8 cellular contexts compared by ENCODE assay signal in the genomic region with DNA sequence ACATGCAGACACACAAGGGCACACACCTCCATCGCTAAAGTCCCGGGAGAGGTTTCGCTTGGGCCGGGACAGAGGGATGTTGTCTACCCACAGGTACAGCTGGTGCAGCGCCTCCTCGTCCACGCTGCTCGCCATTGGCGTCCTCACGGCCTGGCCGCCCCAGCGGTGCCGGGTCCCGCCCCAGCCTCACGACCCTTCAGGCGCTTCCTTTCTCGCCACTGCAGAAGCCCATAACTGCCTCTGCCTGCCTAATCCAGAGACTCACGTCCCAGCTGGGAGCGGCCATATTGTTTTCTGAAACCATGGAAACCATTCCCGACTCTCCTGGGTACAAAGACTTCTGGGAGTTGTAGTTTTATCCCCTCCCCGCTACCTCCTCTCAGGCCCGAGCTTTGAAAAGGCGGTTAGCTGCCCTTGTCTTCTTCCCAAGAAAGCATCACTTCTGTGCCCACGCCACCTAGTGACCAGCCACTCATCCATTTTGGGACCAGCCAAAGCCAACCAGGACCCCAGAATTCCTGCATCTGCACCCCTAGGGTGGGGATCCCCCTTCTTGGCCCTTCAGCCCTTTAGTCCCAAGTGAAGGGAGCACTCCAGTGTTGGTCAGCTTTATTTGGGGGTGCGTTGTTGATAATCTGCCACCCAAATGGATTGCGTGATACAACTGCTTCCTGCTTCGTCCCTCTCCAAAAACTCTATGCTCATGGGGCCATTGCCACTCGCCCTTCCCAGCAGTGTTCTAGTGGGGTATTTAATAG. TPM values are rescaled to one million over a fixed set of nuclear protein-coding genes. Genes with fewer than 3 reads are reported as not detected.
DNase-seq lines count a peak whose midpoint lies in the region; ATAC-seq and TF ChIP-seq lines count a peak whose summit lies in the region.

Gene SPEF1, minus strand, starts transcription at position 296 of the 758 bp plus-strand sequence. Its CDS starts 161 bp downstream, at position 135.

- H3K23ac ChIP-seq in mesendoderm (ENCODE audit: low read length) = no peak within 1 kb of the TSS

- TF ChIP-seq CTCF in AG09319 (IDR thresholded peaks at IDR 0.05; ENCODE audit: low read depth, low read length) = peak; percentile 66
- no peak for TF ChIP-seq CTCF in WTC11 (IDR thresholded peaks at IDR 0.05)
- TF ChIP-seq CTCF in testis (IDR thresholded peaks at IDR 0.05) = peak in 2 of 3 experiments; percentile 36 to 42

- peaks cover 18% of the 10 kb centered on the region for H3K79me1 ChIP-seq in mesendoderm (ENCODE audit: low read length)

- H3K4me1 ChIP-seq in mesendoderm (ENCODE audit: control insufficient read depth, low read depth, low read length) = no peaks in the 10 kb centered on the region
- H3K4me1 ChIP-seq in testis = peaks cover 29% of the 10 kb centered on the region

- H3K9me3 ChIP-seq in testis = no peaks in the 10 kb centered on the region

- H3K4me2 ChIP-seq in mesendoderm (ENCODE audit: low read length) = peak within 1 kb of the TSS; percentile 22

- DNase-seq in AG09319 (ENCODE audit: extremely low read depth, low read depth) (peak; percentile 79), NCI-H345 treated with DMSO at 0.1 percent for 48 hours (lab: John Stamatoyannopoulos, UW; ENCODE audit: unreplicated experiment) (peak; percentile 95), WTC11 (ENCODE audit: low spot score) (peak; percentile 83), epidermal melanocyte (ENCODE audit: insufficient read length, low spot score) (peak; percentile 100), mesendoderm (peak; percentile 99), testis (peak; percentile 95)

- no peak within 1 kb of the TSS for H4K5ac ChIP-seq in mesendoderm (ENCODE audit: low read length)

- H3K4me1 Mint-ChIP-seq in WTC11 = peaks cover 45% of the 10 kb centered on the region

- peak within 1 kb of the TSS; percentile 17 for H3K56ac ChIP-seq in mesendoderm (ENCODE audit: low read length)

- H3K27ac ChIP-seq in mesendoderm (ENCODE audit: low read depth, low read length) (no peak within 1 kb of the TSS), testis (peak within 1 kb of the TSS in 1 of 2 donors; percentile 17)

- peak; percentile 52 for ATAC-seq in GM18498 (IDR thresholded peaks at IDR 0.05; ENCODE audit: unreplicated experiment)
- ATAC-seq in HG03280 (IDR thresholded peaks at IDR 0.05; ENCODE audit: unreplicated experiment) = peak; percentile 60
- peak; percentile 58 for ATAC-seq in WTC11

- no peak within 1 kb of the TSS for H3K4ac ChIP-seq in mesendoderm (ENCODE audit: low read depth, low read length)

- H3K4me3 ChIP-seq in mesendoderm (ENCODE audit: low read length) (no peak within 1 kb of the TSS), testis (peak within 1 kb of the TSS; percentile 6 to 25)

- H2BK5ac ChIP-seq in mesendoderm (ENCODE audit: low read length) = no peak within 1 kb of the TSS

- H3K27ac Mint-ChIP-seq in WTC11 = peak within 1 kb of the TSS; percentile 29; the same call in 1 of the 2 replicates

- peak within 1 kb of the TSS; percentile 67 for H3K4me3 Mint-ChIP-seq in WTC11

- H3K27me3 ChIP-seq in mesendoderm (ENCODE audit: insufficient read depth, low read length, poor library complexity) (peaks cover 8% of the 10 kb centered on the region), testis (no peaks in the 10 kb centered on the region)

- H3K9ac ChIP-seq in mesendoderm (ENCODE audit: low read length) = peak within 1 kb of the TSS; percentile 16

- H3K36me3 ChIP-seq in mesendoderm (ENCODE audit: control insufficient read depth, insufficient read depth, low read length) (peaks cover 3% of the 10 kb centered on the region), testis (ENCODE audit: low read depth, missing control alignments) (no peaks in the 10 kb centered on the region)

- H3K36me3 Mint-ChIP-seq in WTC11 = peaks cover 4% of the 10 kb centered on the region; the same call in 1 of the 2 replicates

- peaks cover 7% of the 10 kb centered on the region for H3K79me2 ChIP-seq in mesendoderm (ENCODE audit: control insufficient read depth, insufficient read depth, low read length)

- POLR2A ChIA-PET in WTC11 (lab: Charles Lee) = interaction anchor here (0.6 to 1.0 kb wide), 3 partner anchors 37 to 69 kb away, joined by 3 to 5 read pairs (median 5); no protein-coding TSS in a partner anchor

- peaks cover 42% of the 10 kb centered on the region for H3K27me3 Mint-ChIP-seq in WTC11 (ENCODE audit: low read depth)

- no peak for TF ChIP-seq POLR2A in testis (IDR thresholded peaks at IDR 0.05)

- H2BK120ac ChIP-seq in mesendoderm (ENCODE audit: low read depth, low read length) = no peak within 1 kb of the TSS

- CTCF ChIA-PET in WTC11 (lab: Charles Lee) = interaction anchor here (0.6 to 2.9 kb wide), 35 partner anchors 9 to 304 kb away, joined by 3 to 53 read pairs (median 4); partner anchors contain the start of genes ADAM33, ADISSP, AP5S1 and MAVS

- H2AK5ac ChIP-seq in mesendoderm (ENCODE audit: low read length) = no peak within 1 kb of the TSS

- intact Hi-C loops in testis (cut with DNase I; ENCODE audit: low total_unique reads) = no loop called here

- H3K18ac ChIP-seq in mesendoderm (ENCODE audit: low read length) = no peak within 1 kb of the TSS

- no CpG with 5 or more reads among the region's 28 CpGs for WGBS in mesendoderm (ENCODE audit: extremely low coverage, insufficient coverage, low lambda C conversion rate)
- WGBS in testis, 2 donors = 13 to 14% methylated on average over 26 to 27 of the region's 28 CpGs

- no peaks in the 10 kb centered on the region for H3K9me3 Mint-ChIP-seq in WTC11

- no peak within 1 kb of the TSS for H2BK15ac ChIP-seq in mesendoderm (replicated peaks; ENCODE audit: low read depth)

- no peak within 1 kb of the TSS for H4K8ac ChIP-seq in mesendoderm (ENCODE audit: low read depth, low read length)

TF ChIP-seq in WTC11, 78 proteins besides CTCF, POLR2A, EP300 and RAD21:
- peak; percentile 55; the same call in 1 of the 2 replicates for TF ChIP-seq GABPB1 (CRISPR knock-in tag; IDR thresholded peaks at IDR 0.05)
- TF ChIP-seq, protein P1, sequence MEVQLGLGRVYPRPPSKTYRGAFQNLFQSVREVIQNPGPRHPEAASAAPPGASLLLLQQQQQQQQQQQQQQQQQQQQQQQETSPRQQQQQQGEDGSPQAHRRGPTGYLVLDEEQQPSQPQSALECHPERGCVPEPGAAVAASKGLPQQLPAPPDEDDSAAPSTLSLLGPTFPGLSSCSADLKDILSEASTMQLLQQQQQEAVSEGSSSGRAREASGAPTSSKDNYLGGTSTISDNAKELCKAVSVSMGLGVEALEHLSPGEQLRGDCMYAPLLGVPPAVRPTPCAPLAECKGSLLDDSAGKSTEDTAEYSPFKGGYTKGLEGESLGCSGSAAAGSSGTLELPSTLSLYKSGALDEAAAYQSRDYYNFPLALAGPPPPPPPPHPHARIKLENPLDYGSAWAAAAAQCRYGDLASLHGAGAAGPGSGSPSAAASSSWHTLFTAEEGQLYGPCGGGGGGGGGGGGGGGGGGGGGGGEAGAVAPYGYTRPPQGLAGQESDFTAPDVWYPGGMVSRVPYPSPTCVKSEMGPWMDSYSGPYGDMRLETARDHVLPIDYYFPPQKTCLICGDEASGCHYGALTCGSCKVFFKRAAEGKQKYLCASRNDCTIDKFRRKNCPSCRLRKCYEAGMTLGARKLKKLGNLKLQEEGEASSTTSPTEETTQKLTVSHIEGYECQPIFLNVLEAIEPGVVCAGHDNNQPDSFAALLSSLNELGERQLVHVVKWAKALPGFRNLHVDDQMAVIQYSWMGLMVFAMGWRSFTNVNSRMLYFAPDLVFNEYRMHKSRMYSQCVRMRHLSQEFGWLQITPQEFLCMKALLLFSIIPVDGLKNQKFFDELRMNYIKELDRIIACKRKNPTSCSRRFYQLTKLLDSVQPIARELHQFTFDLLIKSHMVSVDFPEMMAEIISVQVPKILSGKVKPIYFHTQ (CRISPR knock-in tag; IDR thresholded peaks at IDR 0.05) = peak; percentile 69; the same call in 1 of the 2 replicates
- TF ChIP-seq TP53 (CRISPR knock-in tag; IDR thresholded peaks at IDR 0.05) = no peak
- 0 out of 2 replicates have a peak, but pooled peaks have one; percentile 20 for TF ChIP-seq FOXP1 (CRISPR knock-in tag; IDR thresholded peaks at IDR 0.05; ENCODE audit: borderline replicate concordance)
- TF ChIP-seq USF1 (CRISPR knock-in tag; IDR thresholded peaks at IDR 0.05) = no peak
- no peak for TF ChIP-seq ATF3 (CRISPR knock-in tag; conservative IDR thresholded peaks at IDR 0.05)
- no peak for TF ChIP-seq GRHL2 (CRISPR knock-in tag; IDR thresholded peaks at IDR 0.05; ENCODE audit: insufficient replicate concordance, severe bottlenecking)
- TF ChIP-seq TEAD1 (CRISPR knock-in tag; IDR thresholded peaks at IDR 0.05) = 0 out of 2 replicates have a peak, but pooled peaks have one; percentile 9
TF ChIP-seq in WTC11: peak in this region for 4.

RNA-seq across cellular contexts. Expression of gene SPEF1, which starts in this region (rescaled TPM):
- 0.41 to 0.72 TPM (median 0.64 TPM) in 3 replicates for total RNA-seq in WTC11 (2021)
- 0.10 TPM for polyA plus RNA-seq in mesendoderm (2013, experiment 1 of 2)
- polyA plus RNA-seq in mesendoderm (2013, experiment 2 of 2) = 0.21 TPM
- total RNA-seq in testis = 10 to 100 TPM in 1 of 2 donors, 1 to 10 TPM in 1; 9.8 to 12.1 TPM
- polyA plus RNA-seq in testis (ENCODE audit: insufficient read depth, low read depth, low replicate concordance) = 28.8 TPM

Comparison
In these comparisons a context has a peak if more than half of its experiments do, and no peak if none do; other contexts are left out.
1. Peak in DNase-seq and ATAC-seq in WTC11; RNA of the gene not detected or under 1 TPM.